Comparison of ENCODE assay signal across 8 cellular contexts in the genomic region with DNA sequence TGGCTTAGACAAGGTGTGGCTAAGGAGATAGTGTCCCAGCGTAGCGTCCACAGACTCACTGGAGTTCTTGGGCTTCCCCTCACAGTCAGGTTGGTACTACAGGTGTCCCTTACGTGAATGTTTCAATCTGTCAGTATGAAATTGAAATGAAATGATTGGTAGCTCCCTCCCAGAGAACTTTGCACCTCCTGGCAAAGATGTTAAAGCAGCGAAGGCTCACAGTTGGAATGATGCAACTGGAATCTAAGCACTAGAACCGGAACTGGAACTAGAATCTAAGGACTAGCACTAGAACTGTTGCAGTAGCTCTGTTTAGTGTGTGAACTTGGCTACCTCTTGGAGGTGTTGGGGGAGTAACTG. TPM values are rescaled to one million over a fixed set of nuclear protein-coding genes. Genes with fewer than 3 reads are reported as not detected.
DNase-seq lines count a peak whose midpoint lies in the region; ATAC-seq and TF ChIP-seq lines count a peak whose summit lies in the region.

No MANE protein-coding gene starts in this region.

- POLR2A ChIA-PET in activated CD4-positive, alpha-beta T cell treated with anti-CD3 and anti-CD28 coated beads for 36 hours (lab: Charles Lee): interaction anchor here (1.0 kb wide), 1 partner anchor 188 kb away, joined by 4 read pairs; a partner anchor contains a TSS

- peak overlapping the region; percentile 93 for H3K27ac Mint-ChIP-seq in activated CD4-positive, alpha-beta T cell treated with anti-CD3 and anti-CD28 coated beads for 36 hours

- H3K9me3 ChIP-seq in RWPE2 (ENCODE audit: severe bottlenecking): no peaks in the 10 kb centered on the region
- H3K9me3 ChIP-seq in skeletal muscle tissue (ENCODE audit: control insufficient read depth in 3 of 3, low read length in 3 of 3): no peaks in the 10 kb centered on the region

- H3K27ac ChIP-seq in RWPE2 (ENCODE audit: poor library complexity, severe bottlenecking) (peak overlapping the region; percentile 66), skeletal muscle tissue (ENCODE audit: low read depth, low read length) (no peak overlapping the region)

- H3K4me1 ChIP-seq in RWPE2 (ENCODE audit: insufficient read depth, poor library complexity, severe bottlenecking) (peaks cover 4% of the 10 kb centered on the region), skeletal muscle tissue (ENCODE audit: control insufficient read depth in 3 of 3, insufficient read depth in 3 of 3, low read length in 3 of 3) (peaks cover 17 to 38% (median 26%) of the 10 kb centered on the region in 3 donors)

- 38 to 39% methylated on average over 5 of the region's 5 CpGs for WGBS in lower leg skin, 2 donors

- DNase-seq in activated CD4-positive, alpha-beta T cell treated with anti-CD3 and anti-CD28 coated beads for 36 hours: no peak
- DNase-seq in activated CD4-positive, alpha-beta T cell treated with anti-CD3 and anti-CD28 coated beads for 1 hour: no peak
- DNase-seq in RWPE2 (ENCODE audit: low spot score): no peak
- peak; percentile 46 for DNase-seq in fibroblast of the conjunctiva (ENCODE audit: low read depth)
- no peak for DNase-seq in NK-92 (lab: John Stamatoyannopoulos, UW; ENCODE audit: unreplicated experiment)
- DNase-seq in lower leg skin (ENCODE audit: low spot score in 2 of 2): no peak

- H3K4me1 Mint-ChIP-seq in activated CD4-positive, alpha-beta T cell treated with anti-CD3 and anti-CD28 coated beads for 36 hours: peaks cover 42% of the 10 kb centered on the region

- H3K4me3 ChIP-seq in RWPE2 (ENCODE audit: severe bottlenecking) (peak overlapping the region; percentile 55), skeletal muscle tissue (ENCODE audit: low read length in 3 of 3) (peak overlapping the region; percentile 88 to 96 (median 95)), lower leg skin (ENCODE audit: low read depth, poor library complexity, severe bottlenecking) (no peak overlapping the region)

- H3K4me3 Mint-ChIP-seq in activated CD4-positive, alpha-beta T cell treated with anti-CD3 and anti-CD28 coated beads for 36 hours: peak overlapping the region; percentile 89

- peak overlapping the region in 2 of 3 donors; percentile 85 to 92 for H3K9ac ChIP-seq in skeletal muscle tissue (ENCODE audit: low read depth in 1 of 3, low read length in 3 of 3)

- TF ChIP-seq POLR2A in lower leg skin (IDR thresholded peaks at IDR 0.05): no peak

- no peaks in the 10 kb centered on the region for H3K9me3 Mint-ChIP-seq in activated CD4-positive, alpha-beta T cell treated with anti-CD3 and anti-CD28 coated beads for 36 hours (ENCODE audit: low read depth)

- CTCF ChIA-PET in activated CD4-positive, alpha-beta T cell treated with anti-CD3 and anti-CD28 coated beads for 36 hours (lab: Charles Lee): interaction anchor here (0.6 to 4.8 kb wide), 7 partner anchors 9 to 333 kb away, joined by 3 to 43 read pairs (median 3); a partner anchor contains a TSS

- H3K36me3 ChIP-seq in RWPE2 (ENCODE audit: low read depth) (peaks cover 29% of the 10 kb centered on the region), skeletal muscle tissue (ENCODE audit: control insufficient read depth in 3 of 3, insufficient read depth in 3 of 3, low read length in 3 of 3) (peaks cover 0 to 2% (median 0%) of the 10 kb centered on the region in 3 donors)

- intact Hi-C loops in activated CD4-positive, alpha-beta T cell treated with anti-CD3 and anti-CD28 coated beads for 36 hours (cut with DNase I, micrococcal nuclease): loop anchor here (5.0 to 10.0 kb wide), 4 partner anchors 295 to 1325 kb away; a partner anchor contains a TSS
- intact Hi-C loops in lower leg skin (cut with DNase I; ENCODE audit: low total_unique reads): no loop called here

- no peak for ATAC-seq in activated CD4-positive, alpha-beta T cell treated with anti-CD3 and anti-CD28 coated beads for 36 hours
- ATAC-seq in RWPE2 (ENCODE audit: low read depth): no peak
- no peak for ATAC-seq in GM21515 (IDR thresholded peaks at IDR 0.05; ENCODE audit: unreplicated experiment)

- H3K27me3 ChIP-seq in RWPE2 (ENCODE audit: insufficient read depth, poor library complexity, severe bottlenecking) (no peaks in the 10 kb centered on the region), skeletal muscle tissue (ENCODE audit: control insufficient read depth in 3 of 3, insufficient read depth in 3 of 3, low read length in 3 of 3) (no peaks in the 10 kb centered on the region)

- H3K27me3 Mint-ChIP-seq in activated CD4-positive, alpha-beta T cell treated with anti-CD3 and anti-CD28 coated beads for 36 hours: no peaks in the 10 kb centered on the region

- H3K36me3 Mint-ChIP-seq in activated CD4-positive, alpha-beta T cell treated with anti-CD3 and anti-CD28 coated beads for 36 hours (ENCODE audit: low read depth): peaks cover 4% of the 10 kb centered on the region

- TF ChIP-seq CTCF in RWPE2 (IDR thresholded peaks at IDR 0.05; ENCODE audit: poor library complexity, severe bottlenecking): no peak
- TF ChIP-seq CTCF in lower leg skin (IDR thresholded peaks at IDR 0.05): no peak

RNA-seq across cellular contexts. Expression of a gene that starts 1.1 kb away (rescaled TPM):
- total RNA-seq in activated CD4-positive, alpha-beta T cell treated with anti-CD3 and anti-CD28 coated beads for 36 hours: 10 to 100 TPM; 14.8 to 18.2 TPM
- total RNA-seq in skeletal muscle tissue: 9.9 TPM
- total RNA-seq in lower leg skin: 10 to 100 TPM; 22.9 to 45.0 (median 33.9) TPM

RNA-seq across cellular contexts. Expression of a gene that starts 1.4 kb away (rescaled TPM):
- 10 to 100 TPM; 34.0 to 44.2 TPM for total RNA-seq in activated CD4-positive, alpha-beta T cell treated with anti-CD3 and anti-CD28 coated beads for 36 hours
- total RNA-seq in skeletal muscle tissue (11.5 TPM), lower leg skin (10 to 100 TPM; 27.7 to 33.3 (median 30.3) TPM)

RNA-seq across cellular contexts. Expression of a gene that starts 52.9 kb away (rescaled TPM):
- total RNA-seq in activated CD4-positive, alpha-beta T cell treated with anti-CD3 and anti-CD28 coated beads for 36 hours: 10 to 100 TPM; 27.5 to 44.2 TPM
- 28.2 TPM for total RNA-seq in skeletal muscle tissue
- total RNA-seq in lower leg skin: 10 to 100 TPM; 17.8 to 33.3 (median 20.1) TPM

RNA-seq across cellular contexts. Expression of a gene that starts 53.0 kb away (rescaled TPM):
- 10 to 100 TPM; 51.5 to 53.1 TPM for total RNA-seq in activated CD4-positive, alpha-beta T cell treated with anti-CD3 and anti-CD28 coated beads for 36 hours
- total RNA-seq in skeletal muscle tissue (19.3 TPM), lower leg skin (10 to 100 TPM; 15.6 to 20.2 (median 16.8) TPM)
